In genomic region chr20:45347297-45347935, GRCh38 we compare ENCODE assay signal across 9 cellular contexts. TPM values are rescaled to one million over a fixed set of nuclear protein-coding genes. Genes with fewer than 3 reads are reported as not detected.
DNase-seq lines count a peak whose midpoint lies in the region; FAIRE-seq and TF ChIP-seq lines count a peak whose summit lies in the region.
"Had no signal": no experiment of that assay in that cellular context is flagged by ENCODE, and none has a peak within 500 bp of the region (broad histone marks: within the 10 kb centered on the region; RNA-seq: fewer than 3 reads in every experiment).

No MANE protein-coding gene starts in this region.

- H3K9me3 ChIP-seq in ascending aorta = no peaks in the 10 kb centered on the region
- H3K9me3 ChIP-seq in stomach = no peaks in the 10 kb centered on the region
- H3K9me3 ChIP-seq: neutrophil had no signal

- no peak for TF ChIP-seq EP300 in stomach (IDR thresholded peaks at IDR 0.05)

- no peak for FAIRE-seq in GM12892 (lab: Jason Lieb, UNC)

- H3K36me3 ChIP-seq in ascending aorta = no peaks in the 10 kb centered on the region
- H3K36me3 ChIP-seq in stomach = no peaks in the 10 kb centered on the region
- H3K36me3 ChIP-seq: neutrophil had no signal

- H3K27ac ChIP-seq in ascending aorta = peak overlapping the region; percentile 93 to 96
- H3K27ac ChIP-seq in stomach = peak overlapping the region; percentile 91 to 97 (median 95)
- H3K27ac ChIP-seq: neutrophil had no signal

- 9 to 49% (median 10%) methylated on average over 5 to 10 of the region's 10 CpGs for WGBS in stomach, 5 donors

- H3K4me3 ChIP-seq in ascending aorta (peak overlapping the region; percentile 60 to 80), stomach (peak overlapping the region; percentile 68 to 74 (median 70))

- no peaks in the 10 kb centered on the region for H3K36me3 Mint-ChIP-seq in immature natural killer cell

- intact Hi-C loops in ascending aorta (cut with DNase I) = no loop called here
- intact Hi-C loops in stomach (cut with DNase I; ENCODE audit: low total_unique reads) = no loop called here

- H3K4me1 Mint-ChIP-seq in immature natural killer cell = peaks cover 8 to 14% of the 10 kb centered on the region in 2 donors

- peak; percentile 33 for DNase-seq in HuH-7.5 (ENCODE audit: low spot score)
- DNase-seq in ascending aorta (ENCODE audit: low spot score in 2 of 2) = no peak
- no peak for DNase-seq in immature natural killer cell
- DNase-seq in stomach = peak; percentile 36
- no peak for DNase-seq in stimulated activated CD4-positive, alpha-beta T cell treated with anti-CD3 and anti-CD28 coated beads, Interleukin-4, amount 100 ng/mL, for 24 hours
- DNase-seq in mucosa of gallbladder (ENCODE audit: low spot score) = no peak
- DNase-seq in NCI-H1092 (lab: John Stamatoyannopoulos, UW) = no peak
- DNase-seq in GM12892 (ENCODE audit: insufficient read length) = no peak

- peaks cover 3 to 5% (median 4%) of the 10 kb centered on the region in 3 donors for H3K27me3 Mint-ChIP-seq in immature natural killer cell (ENCODE audit: low read depth in 3 of 3)

- H3K4me1 ChIP-seq in ascending aorta (peaks cover 35 to 40% of the 10 kb centered on the region in 2 donors), stomach (peaks cover 46 to 64% (median 51%) of the 10 kb centered on the region in 4 donors)

- no peaks in the 10 kb centered on the region for H3K9me3 Mint-ChIP-seq in immature natural killer cell

- no peak for TF ChIP-seq POLR2A in stomach (IDR thresholded peaks at IDR 0.05)
- TF ChIP-seq POLR2A in GM12892 (IDR thresholded peaks at IDR 0.05; ENCODE audit: low read depth, low read length) = no peak

- H3K4me3 Mint-ChIP-seq in immature natural killer cell = peak overlapping the region; percentile 50 to 73 (median 68)

- H3K27me3 ChIP-seq in ascending aorta (no peaks in the 10 kb centered on the region), stomach (peaks cover 0 to 7% (median 0%) of the 10 kb centered on the region in 3 donors)

- H3K27ac Mint-ChIP-seq in immature natural killer cell = no peak overlapping the region

- TF ChIP-seq CTCF in ascending aorta (IDR thresholded peaks at IDR 0.05) (no peak), stomach (IDR thresholded peaks at IDR 0.05) (no peak)

RNA-seq across cellular contexts. Expression of gene SDC4, which starts 0.8 kb away (rescaled TPM):
- total RNA-seq in ascending aorta (63.8 TPM), stomach (100 to 1,000 TPM in 2 of 5 donors, 10 to 100 TPM in 3; 27.4 to 343 (median 81.4) TPM), mucosa of gallbladder (118 TPM)
- polyA plus RNA-seq in immature natural killer cell (under 1 TPM in 2 of 3 donors, not detected in 1; 0.56 to 0.69 TPM), stomach (10 to 100 TPM; 29.6 to 97.3 (median 78.8) TPM)
- polyA plus RNA-seq in GM12892 (2012; ENCODE audit: missing spikeins) = 3.3 TPM

RNA-seq across cellular contexts. Expression of gene SYS1, which starts 15.5 kb away (rescaled TPM):
- total RNA-seq in ascending aorta (27.4 TPM), stomach (100 to 1,000 TPM in 1 of 5 donors, 10 to 100 TPM in 4; 16.0 to 119 (median 25.1) TPM), mucosa of gallbladder (41.3 TPM)
- polyA plus RNA-seq in immature natural killer cell (10 to 100 TPM; 32.6 to 52.4 (median 47.1) TPM), stomach (10 to 100 TPM; 11.2 to 19.7 (median 18.8) TPM)
- 5.2 TPM for polyA plus RNA-seq in GM12892 (2012; ENCODE audit: missing spikeins)

RNA-seq across cellular contexts. Expression of gene TP53TG5, which starts 30.7 kb away (rescaled TPM):
- not detected for total RNA-seq in ascending aorta
- under 1 TPM in 2 of 3 donors, not detected in 1; 0.09 to 0.22 TPM for polyA plus RNA-seq in immature natural killer cell
- total RNA-seq in stomach = not detected
- polyA plus RNA-seq in stomach = under 1 TPM in 2 of 3 donors, not detected in 1; 0.12 to 0.33 TPM
- not detected for total RNA-seq in mucosa of gallbladder
- 0.28 TPM for polyA plus RNA-seq in GM12892 (2012; ENCODE audit: missing spikeins)

RNA-seq across cellular contexts. Expression of gene MATN4, which starts 39.3 kb away (rescaled TPM):
- total RNA-seq in ascending aorta = 0.21 TPM
- not detected for polyA plus RNA-seq in immature natural killer cell
- under 1 TPM in 1 of 5 donors, not detected in 4; 0.37 TPM for total RNA-seq in stomach
- polyA plus RNA-seq in stomach = under 1 TPM in 2 of 3 donors, not detected in 1; 0.25 to 0.30 TPM
- 0.09 TPM for total RNA-seq in mucosa of gallbladder
- polyA plus RNA-seq in GM12892 (2012; ENCODE audit: missing spikeins) = not detected

RNA-seq across cellular contexts. Expression of gene RBPJL, which starts 40.8 kb away (rescaled TPM):
- total RNA-seq in ascending aorta (not detected), stomach (1 to 10 TPM in 1 of 5 donors, not detected in 4; 2.2 TPM), mucosa of gallbladder (0.26 TPM)
- polyA plus RNA-seq in immature natural killer cell (not detected), stomach (10 to 100 TPM in 1 of 3 donors, 1 to 10 TPM in 2; 2.7 to 10.4 (median 4.1) TPM)
- polyA plus RNA-seq in GM12892 (2012; ENCODE audit: missing spikeins) = not detected

Comparison
In these comparisons a context has a peak if more than half of its experiments do, and no peak if none do; other contexts are left out.
1. DNase-seq: peak in HuH-7.5 (single experiment) and stomach (single experiment); none in ascending aorta (0 of 2), immature natural killer cell (0 of 3), stimulated activated CD4-positive, alpha-beta T cell treated with anti-CD3 and anti-CD28 coated beads, Interleukin-4, amount 100 ng/mL, for 24 hours (single experiment), mucosa of gallbladder (single experiment), NCI-H1092 (single experiment) and GM12892 (single experiment).